ENCODE assay signal across 1 cellular context in the genomic region with DNA sequence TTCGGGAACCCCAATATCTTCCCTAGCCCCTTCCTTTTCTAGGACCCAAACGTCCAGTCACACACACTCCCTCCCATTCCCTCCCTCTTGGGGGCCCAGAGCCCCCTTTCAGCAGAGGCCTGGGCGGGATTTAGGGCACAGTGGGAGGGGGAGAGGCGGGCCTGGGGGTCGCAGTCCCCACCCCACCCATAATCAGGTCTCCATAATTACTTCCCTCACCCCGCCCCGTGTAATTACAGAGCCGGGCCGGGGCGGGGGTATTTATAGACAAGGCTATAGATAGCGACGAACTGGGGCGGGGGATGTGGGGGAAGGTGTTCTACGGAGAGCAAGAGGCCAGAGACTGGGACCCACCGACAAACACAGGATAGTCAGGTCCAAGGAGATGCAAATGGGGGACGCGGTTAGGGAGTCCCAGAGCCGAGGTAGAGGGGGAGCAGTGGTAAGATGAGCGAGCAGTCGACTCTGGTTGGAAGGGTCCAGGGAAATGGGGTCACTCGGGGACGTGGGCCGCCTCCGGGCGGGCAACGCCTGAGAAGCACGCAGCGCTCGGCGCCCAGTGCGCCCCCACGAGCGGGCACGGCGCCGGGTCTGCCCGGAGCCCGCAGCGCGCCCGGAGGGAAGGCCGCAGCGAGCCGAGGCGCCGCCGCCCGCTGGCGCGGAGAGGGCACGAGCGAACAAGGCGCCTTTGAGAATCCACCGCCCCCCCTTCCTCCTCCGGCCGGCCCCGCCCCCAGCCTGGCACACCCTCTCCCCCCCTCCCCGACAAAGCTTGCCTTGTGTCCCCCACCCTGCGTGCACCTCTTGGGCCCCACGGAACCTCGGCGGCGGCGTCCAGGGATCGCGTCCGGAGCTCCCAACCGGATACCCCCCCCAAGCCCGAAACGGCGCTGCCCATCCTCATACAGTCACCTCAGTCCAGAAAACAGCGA.
TF ChIP-seq lines count a peak whose summit lies in the region.

No MANE protein-coding gene starts in this region.

TF ChIP-seq in IMR-90, 13 proteins besides CTCF, POLR2A, EP300 and RAD21:
- TF ChIP-seq SMC3 (IDR thresholded peaks at IDR 0.05; ENCODE audit: low read depth, low read length) (no peak), MAZ (IDR thresholded peaks at IDR 0.05; ENCODE audit: borderline replicate concordance, low read depth, low read length) (peak; percentile 29; the same call in 1 of the 2 replicates), USF2 (IDR thresholded peaks at IDR 0.05; ENCODE audit: low read depth, low read length) (no peak), NFE2L2 (IDR thresholded peaks at IDR 0.05; ENCODE audit: low read depth, low read length) (no peak), RFX5 (IDR thresholded peaks at IDR 0.05; ENCODE audit: low read depth, low read length) (no peak), FOS (IDR thresholded peaks at IDR 0.05; ENCODE audit: low read depth, low read length) (no peak), MAFK (IDR thresholded peaks at IDR 0.05; ENCODE audit: low read depth, low read length) (no peak), BHLHE40 (IDR thresholded peaks at IDR 0.05; ENCODE audit: low read depth, low read length) (0 out of 2 replicates have a peak, but pooled peaks have one; percentile 8), CEBPB (IDR thresholded peaks at IDR 0.05; ENCODE audit: low read depth, low read length) (no peak), CHD1 (IDR thresholded peaks at IDR 0.05; ENCODE audit: low read depth, low read length) (no peak), RCOR1 (IDR thresholded peaks at IDR 0.05; ENCODE audit: insufficient replicate concordance, low read length) (no peak), MXI1 (IDR thresholded peaks at IDR 0.05; ENCODE audit: borderline replicate concordance, low read depth, low read length) (no peak)
- TF ChIP-seq, protein P1, sequence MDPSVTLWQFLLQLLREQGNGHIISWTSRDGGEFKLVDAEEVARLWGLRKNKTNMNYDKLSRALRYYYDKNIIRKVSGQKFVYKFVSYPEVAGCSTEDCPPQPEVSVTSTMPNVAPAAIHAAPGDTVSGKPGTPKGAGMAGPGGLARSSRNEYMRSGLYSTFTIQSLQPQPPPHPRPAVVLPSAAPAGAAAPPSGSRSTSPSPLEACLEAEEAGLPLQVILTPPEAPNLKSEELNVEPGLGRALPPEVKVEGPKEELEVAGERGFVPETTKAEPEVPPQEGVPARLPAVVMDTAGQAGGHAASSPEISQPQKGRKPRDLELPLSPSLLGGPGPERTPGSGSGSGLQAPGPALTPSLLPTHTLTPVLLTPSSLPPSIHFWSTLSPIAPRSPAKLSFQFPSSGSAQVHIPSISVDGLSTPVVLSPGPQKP (IDR thresholded peaks at IDR 0.05; ENCODE audit: borderline replicate concordance, low read depth, low read length) = no peak
